ENCODE assay signal across 22 cellular contexts in the genomic region with DNA sequence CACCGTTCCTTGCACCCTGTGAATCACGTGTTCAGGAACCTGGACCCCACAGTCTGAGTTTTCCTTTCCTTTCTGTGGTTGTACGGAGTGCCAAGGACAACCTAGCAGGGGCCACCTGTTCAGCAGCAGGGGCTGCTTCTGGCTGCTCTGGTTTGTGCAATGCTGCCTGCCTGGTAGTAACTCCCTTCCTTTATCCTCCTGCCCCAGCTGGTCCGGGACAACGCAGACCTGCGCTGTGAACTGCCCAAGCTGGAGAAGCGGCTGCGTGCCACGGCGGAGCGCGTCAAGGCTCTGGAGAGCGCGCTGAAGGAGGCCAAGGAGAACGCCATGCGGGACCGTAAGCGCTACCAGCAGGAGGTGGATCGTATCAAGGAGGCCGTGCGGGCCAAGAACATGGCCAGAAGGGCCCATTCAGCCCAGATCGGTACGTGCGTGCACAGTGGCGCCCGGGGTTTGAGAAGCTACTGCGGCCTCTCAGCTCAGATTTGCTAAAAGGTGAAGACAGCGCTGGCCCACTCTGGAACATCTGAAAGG. TPM values are rescaled to one million over a fixed set of nuclear protein-coding genes. Genes with fewer than 3 reads are reported as not detected.
DNase-seq lines count a peak whose midpoint lies in the region; ATAC-seq and TF ChIP-seq lines count a peak whose summit lies in the region.
"Had no signal": no experiment of that assay in that cellular context is flagged by ENCODE, and none has a peak within 500 bp of the region (broad histone marks: within the 10 kb centered on the region; RNA-seq: fewer than 3 reads in every experiment).

No MANE protein-coding gene starts in this region.

- H4K91ac ChIP-seq in H9 (ENCODE audit: insufficient read length, low read depth, low read length), result no peak overlapping the region
- H4K91ac ChIP-seq in trophoblast cell (ENCODE audit: low read depth, low read length), result no peak overlapping the region

- no peaks in the 10 kb centered on the region for H3K79me1 ChIP-seq in H9 (ENCODE audit: insufficient read depth, low read depth, low read length, poor library complexity, severe bottlenecking)
- peaks cover 2% of the 10 kb centered on the region for H3K79me1 ChIP-seq in trophoblast cell (ENCODE audit: low read length)

- no peaks in the 10 kb centered on the region for H4K20me1 ChIP-seq in H9 (ENCODE audit: control insufficient read depth, insufficient read depth, insufficient read length)

- H3K4me3 Mint-ChIP-seq in H9, result no peak overlapping the region
- H3K4me3 Mint-ChIP-seq: CD4-positive, CD25-positive, alpha-beta regulatory T cell; CD8-positive, alpha-beta memory T cell; IgD-negative memory B cell had no signal

- H3K27me3 ChIP-seq in H9 (ENCODE audit: insufficient read depth, low read length) (no peaks in the 10 kb centered on the region), trophoblast cell (ENCODE audit: insufficient read depth, low read length) (no peaks in the 10 kb centered on the region)
- H3K27me3 ChIP-seq: BE2C had no signal

- peaks cover 20% of the 10 kb centered on the region in 2 experiments for H3K4me1 Mint-ChIP-seq in H9
- H3K4me1 Mint-ChIP-seq: CD4-positive, CD25-positive, alpha-beta regulatory T cell; CD8-positive, alpha-beta memory T cell; IgD-negative memory B cell had no signal

- no peak overlapping the region for H3K9ac ChIP-seq in H9 (ENCODE audit: extremely low read depth, insufficient read length, low read length)
- H3K9ac ChIP-seq in trophoblast cell (ENCODE audit: low read length), result no peak overlapping the region

- H2AK5ac ChIP-seq in H9 (ENCODE audit: insufficient read length, low read length) (no peak overlapping the region), trophoblast cell (ENCODE audit: low read length) (peak overlapping the region; percentile 35)

- H3K27ac Mint-ChIP-seq in H9, result peak overlapping the region in 2 of 3 experiments; percentile 69 to 92; a peak in 5 of 7 replicates
- H3K27ac Mint-ChIP-seq: CD4-positive, CD25-positive, alpha-beta regulatory T cell; CD8-positive, alpha-beta memory T cell; IgD-negative memory B cell had no signal

- no peak overlapping the region for H3K27ac ChIP-seq in H9 (ENCODE audit: insufficient read length, low read depth, low read length)
- H3K27ac ChIP-seq in trophoblast cell (ENCODE audit: low read depth, low read length), result no peak overlapping the region

- in situ Hi-C loops in GM13976 (cut with MboI; ENCODE audit: low sequenced_read_pairs, unreplicated experiment), result no loop called here

- no peak overlapping the region for H2BK5ac ChIP-seq in H9 (ENCODE audit: insufficient read length, low read length)
- H2BK5ac ChIP-seq in trophoblast cell (ENCODE audit: low read depth, low read length, poor library complexity), result no peak overlapping the region

- H3K14ac ChIP-seq in H9 (ENCODE audit: insufficient read depth, low read length), result no peak overlapping the region
- H3K14ac ChIP-seq in trophoblast cell (ENCODE audit: low read length), result no peak overlapping the region

- no CpG with 5 or more reads among the region's 28 CpGs for WGBS in H9 (ENCODE audit: extremely low coverage, insufficient read length, low lambda C conversion rate)
- WGBS in trophoblast cell (ENCODE audit: extremely low coverage, insufficient coverage, insufficient read length), result no CpG with 5 or more reads among the region's 28 CpGs

- no peak overlapping the region for H4K12ac ChIP-seq in trophoblast cell (ENCODE audit: low read depth, low read length)

- H3K36me3 ChIP-seq in trophoblast cell (ENCODE audit: control insufficient read depth in 1 of 2, insufficient read depth in 2 of 2, low read length in 2 of 2), result no peaks in the 10 kb centered on the region
- H3K36me3 ChIP-seq: BE2C had no signal

- H3K4ac ChIP-seq in H9 (ENCODE audit: low read depth, low read length), result no peak overlapping the region
- H3K4ac ChIP-seq in trophoblast cell (ENCODE audit: low read depth, low read length), result no peak overlapping the region

- H2AFZ ChIP-seq in H9 (ENCODE audit: low read length) (no peak overlapping the region), trophoblast cell (ENCODE audit: insufficient read depth, low read length, poor library complexity) (no peak overlapping the region)

- H2BK120ac ChIP-seq in H9 (ENCODE audit: low read depth, low read length, poor library complexity, severe bottlenecking), result no peak overlapping the region
- H2BK120ac ChIP-seq in trophoblast cell (ENCODE audit: insufficient read depth, low read length, poor library complexity), result no peak overlapping the region

- no peak overlapping the region for H2BK12ac ChIP-seq in H9 (ENCODE audit: insufficient read length, low read depth, low read length)
- no peak overlapping the region for H2BK12ac ChIP-seq in trophoblast cell (ENCODE audit: low read length)

- H3K36me3 Mint-ChIP-seq in H9 (ENCODE audit: insufficient read depth in 1 of 3, low read depth in 3 of 3), result peaks cover 40 to 75% (median 68%) of the 10 kb centered on the region in 3 experiments
- H3K36me3 Mint-ChIP-seq: IgD-negative memory B cell had no signal

- H3K9me3 ChIP-seq in H9 (ENCODE audit: control insufficient read depth, low read depth, low read length) (no peaks in the 10 kb centered on the region), trophoblast cell (ENCODE audit: insufficient read depth, low read depth, low read length) (no peaks in the 10 kb centered on the region)
- H3K9me3 ChIP-seq: BE2C, HAP-1 had no signal

- no peaks in the 10 kb centered on the region for H3K9me3 Mint-ChIP-seq in H9
- H3K9me3 Mint-ChIP-seq: CD4-positive, CD25-positive, alpha-beta regulatory T cell; CD8-positive, alpha-beta memory T cell; IgD-negative memory B cell had no signal

- DNase-seq in GM13976 (ENCODE audit: low spot score) (peak; percentile 17), H9 (no peak), cerebellar cortex (ENCODE audit: low spot score) (peak; percentile 56), trophoblast cell (peak in 1 of 2 donors; percentile 76)
- DNase-seq in effector CD8-positive, alpha-beta T cell (lab: John Stamatoyannopoulos, UW), result no peak
- DNase-seq: ACHN; BE2C; C1 segment of cervical spinal cord; CD4-positive, CD25-positive, alpha-beta regulatory T cell; CD8-positive, alpha-beta memory T cell; COR-L47; DMS 273 treated with DMSO at 0.1 percent for 48 hours; DMS53; DND-41; EL; GOT3; KG1 had no signal

- ATAC-seq in HG03521 (IDR thresholded peaks at IDR 0.05; ENCODE audit: unreplicated experiment) (no peak), HG03135 (IDR thresholded peaks at IDR 0.05; ENCODE audit: unreplicated experiment) (no peak)
- ATAC-seq: HepG2 had no signal

- H4K8ac ChIP-seq in H9 (replicated peaks; ENCODE audit: insufficient read length, low read depth, low read length) (no peak overlapping the region), trophoblast cell (ENCODE audit: low read depth, low read length) (no peak overlapping the region)

- no peak overlapping the region for H2BK20ac ChIP-seq in H9 (ENCODE audit: low read depth, low read length, poor library complexity, severe bottlenecking)

- no peak overlapping the region for H3K23ac ChIP-seq in H9 (ENCODE audit: insufficient read length, low read depth, low read length)
- no peak overlapping the region for H3K23ac ChIP-seq in trophoblast cell (ENCODE audit: low read length)

- no peak overlapping the region for H2BK15ac ChIP-seq in H9 (ENCODE audit: low read depth, low read length)

- H3K4me1 ChIP-seq in H9 (ENCODE audit: insufficient read depth, low read length) (no peaks in the 10 kb centered on the region; the same call in 1 of the 2 replicates), trophoblast cell (ENCODE audit: control insufficient read depth in 1 of 2, insufficient read depth in 2 of 2, low read length in 2 of 2) (peaks cover 5 to 9% of the 10 kb centered on the region in 2 experiments)
- H3K4me1 ChIP-seq: BE2C had no signal

- no peaks in the 10 kb centered on the region for H3K23me2 ChIP-seq in H9 (ENCODE audit: insufficient read length, low read depth, low read length, poor library complexity, severe bottlenecking)

- H3T11ph ChIP-seq in H9 (ENCODE audit: low read length), result no peak overlapping the region

- H3K79me2 ChIP-seq in H9 (ENCODE audit: insufficient read depth, low read length) (no peaks in the 10 kb centered on the region), trophoblast cell (ENCODE audit: control insufficient read depth, insufficient read depth, low read length, poor library complexity) (no peaks in the 10 kb centered on the region)

- H3K56ac ChIP-seq in H9 (ENCODE audit: insufficient read length, low read depth, low read length), result no peak overlapping the region

- H3K4me2 ChIP-seq in H9 (ENCODE audit: insufficient read depth, insufficient read length, low read length) (no peak overlapping the region), trophoblast cell (ENCODE audit: low read length) (no peak overlapping the region)

- H3K4me3 ChIP-seq in trophoblast cell (ENCODE audit: low read depth, low read length), result no peak overlapping the region
- H3K4me3 ChIP-seq: HAP-1 had no signal

- no peak overlapping the region for H3K18ac ChIP-seq in H9 (ENCODE audit: insufficient read length, low read depth, low read length)
- H3K18ac ChIP-seq in trophoblast cell (ENCODE audit: low read length), result no peak overlapping the region

- no peak overlapping the region for H4K5ac ChIP-seq in H9 (ENCODE audit: insufficient read length, low read depth, low read length)

- no peaks in the 10 kb centered on the region; the same call in 1 of the 2 replicates for H3K27me3 Mint-ChIP-seq in H9 (ENCODE audit: low read depth)
- H3K27me3 Mint-ChIP-seq: CD4-positive, CD25-positive, alpha-beta regulatory T cell; CD8-positive, alpha-beta memory T cell; IgD-negative memory B cell had no signal

- TF ChIP-seq CTCF in GM13976 (IDR thresholded peaks at IDR 0.05; ENCODE audit: borderline replicate concordance, control extremely low read depth, extremely low read depth, insufficient read depth, missing control alignments) (no peak), H9 (conservative IDR thresholded peaks at IDR 0.05) (no peak)

RNA-seq across cellular contexts. Expression of a gene that starts 28.5 kb away (rescaled TPM):
- 1.0 and 2.0 TPM in 2 replicates for total RNA-seq in H9 (2021)
- polyA plus RNA-seq in trophoblast cell (2013), result 43.9 and 44.9 TPM in 2 replicates
- total RNA-seq: CD4-positive, CD25-positive, alpha-beta regulatory T cell; CD8-positive, alpha-beta memory T cell; HepG2 had no signal
- polyA plus RNA-seq: CD4-positive, CD25-positive, alpha-beta regulatory T cell; CD8-positive, alpha-beta memory T cell; HepG2 had no signal

Comparison
In these comparisons a context has a peak if more than half of its experiments do, and no peak if none do; other contexts are left out.
1. DNase-seq: peak in GM13976 (single experiment) and cerebellar cortex (single experiment); none in H9 (single experiment) and effector CD8-positive, alpha-beta T cell (single experiment).